ENCODE assay signal across 1 cellular context in the genomic region with DNA sequence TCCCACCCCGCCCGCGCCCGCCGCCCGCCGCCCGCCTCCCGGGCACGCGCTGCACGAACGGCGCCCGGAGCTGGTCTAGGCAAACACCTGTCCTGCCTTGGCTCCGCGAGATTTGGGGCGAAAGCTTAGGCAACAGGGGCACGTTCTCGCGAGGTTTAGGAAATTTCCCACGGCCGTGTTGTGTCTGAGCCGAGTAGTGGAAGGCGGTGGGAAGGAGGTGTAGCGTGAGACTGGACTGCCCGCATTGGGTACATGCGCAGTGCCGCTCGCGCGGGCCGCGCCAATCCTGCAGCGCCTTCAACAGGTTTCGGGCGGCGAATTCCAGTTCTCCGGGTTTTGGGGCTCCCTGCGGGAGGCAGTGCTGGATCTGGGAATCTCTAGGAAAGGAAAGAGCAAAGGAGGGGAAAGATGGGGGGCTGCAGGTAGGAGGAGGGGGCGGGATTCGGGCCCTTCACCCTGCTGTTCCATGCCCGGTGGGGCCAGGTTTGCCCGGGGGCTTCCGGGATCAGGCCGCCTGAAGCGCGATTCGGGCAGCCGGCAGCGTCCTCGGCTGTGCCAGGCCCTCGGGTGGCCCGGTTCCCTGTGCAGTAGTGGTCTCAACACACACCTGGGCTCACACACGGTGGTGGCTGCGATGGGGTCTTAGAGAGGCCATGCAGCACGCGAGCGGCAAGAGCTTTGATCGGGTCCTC.
TF ChIP-seq lines count a peak whose summit lies in the region.

No MANE protein-coding gene starts in this region.

TF ChIP-seq in HepG2, 621 proteins besides CTCF, POLR2A, EP300 and RAD21 (continued from another document and continues in another):
- TF ChIP-seq, protein P1, sequence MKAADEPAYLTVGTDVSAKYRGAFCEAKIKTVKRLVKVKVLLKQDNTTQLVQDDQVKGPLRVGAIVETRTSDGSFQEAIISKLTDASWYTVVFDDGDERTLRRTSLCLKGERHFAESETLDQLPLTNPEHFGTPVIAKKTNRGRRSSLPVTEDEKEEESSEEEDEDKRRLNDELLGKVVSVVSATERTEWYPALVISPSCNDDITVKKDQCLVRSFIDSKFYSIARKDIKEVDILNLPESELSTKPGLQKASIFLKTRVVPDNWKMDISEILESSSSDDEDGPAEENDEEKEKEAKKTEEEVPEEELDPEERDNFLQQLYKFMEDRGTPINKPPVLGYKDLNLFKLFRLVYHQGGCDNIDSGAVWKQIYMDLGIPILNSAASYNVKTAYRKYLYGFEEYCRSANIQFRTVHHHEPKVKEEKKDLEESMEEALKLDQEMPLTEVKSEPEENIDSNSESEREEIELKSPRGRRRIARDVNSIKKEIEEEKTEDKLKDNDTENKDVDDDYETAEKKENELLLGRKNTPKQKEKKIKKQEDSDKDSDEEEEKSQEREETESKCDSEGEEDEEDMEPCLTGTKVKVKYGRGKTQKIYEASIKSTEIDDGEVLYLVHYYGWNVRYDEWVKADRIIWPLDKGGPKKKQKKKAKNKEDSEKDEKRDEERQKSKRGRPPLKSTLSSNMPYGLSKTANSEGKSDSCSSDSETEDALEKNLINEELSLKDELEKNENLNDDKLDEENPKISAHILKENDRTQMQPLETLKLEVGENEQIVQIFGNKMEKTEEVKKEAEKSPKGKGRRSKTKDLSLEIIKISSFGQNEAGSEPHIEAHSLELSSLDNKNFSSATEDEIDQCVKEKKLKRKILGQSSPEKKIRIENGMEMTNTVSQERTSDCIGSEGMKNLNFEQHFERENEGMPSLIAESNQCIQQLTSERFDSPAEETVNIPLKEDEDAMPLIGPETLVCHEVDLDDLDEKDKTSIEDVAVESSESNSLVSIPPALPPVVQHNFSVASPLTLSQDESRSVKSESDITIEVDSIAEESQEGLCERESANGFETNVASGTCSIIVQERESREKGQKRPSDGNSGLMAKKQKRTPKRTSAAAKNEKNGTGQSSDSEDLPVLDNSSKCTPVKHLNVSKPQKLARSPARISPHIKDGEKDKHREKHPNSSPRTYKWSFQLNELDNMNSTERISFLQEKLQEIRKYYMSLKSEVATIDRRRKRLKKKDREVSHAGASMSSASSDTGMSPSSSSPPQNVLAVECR (CRISPR knock-in tag; IDR thresholded peaks at IDR 0.05; ENCODE audit: borderline replicate concordance) = peak; percentile 63; the same call in 1 of the 2 replicates
- TF ChIP-seq ZNF776 (CRISPR knock-in tag; IDR thresholded peaks at IDR 0.05) (peak; percentile 62), KAT7 (CRISPR knock-in tag; IDR thresholded peaks at IDR 0.05; ENCODE audit: borderline replicate concordance) (no peak), HNRNPH1 (optimal IDR thresholded peaks at IDR 0.05; ENCODE audit: low read depth, low read length) (no peak), MXI1 (IDR thresholded peaks at IDR 0.05; ENCODE audit: borderline replicate concordance, low read depth, low read length) (peak; percentile 84), HDAC6 (IDR thresholded peaks at IDR 0.05; ENCODE audit: low read depth, low read length) (no peak), POLR2G (IDR thresholded peaks at IDR 0.05; ENCODE audit: low read depth, low read length) (peak; percentile 49; the same call in 1 of the 2 replicates), SOX5 (CRISPR knock-in tag; IDR thresholded peaks at IDR 0.05; ENCODE audit: borderline replicate concordance) (0 out of 2 replicates have a peak, but pooled peaks have one; percentile 22), HDAC2 (CRISPR knock-in tag; IDR thresholded peaks at IDR 0.05) (peak; percentile 50), CEBPG (CRISPR knock-in tag; IDR thresholded peaks at IDR 0.05) (peak; percentile 90), ZNF256 (CRISPR knock-in tag; conservative IDR thresholded peaks at IDR 0.05) (no peak), JUND (CRISPR knock-in tag; IDR thresholded peaks at IDR 0.05) (no peak), ZNF563 (CRISPR knock-in tag; IDR thresholded peaks at IDR 0.05) (0 out of 2 replicates have a peak, but pooled peaks have one; percentile 36), SNAI1 (CRISPR knock-in tag; IDR thresholded peaks at IDR 0.05; ENCODE audit: borderline replicate concordance) (no peak), HNRNPUL1 (IDR thresholded peaks at IDR 0.05; ENCODE audit: low read depth, low read length) (no peak), PHF5A (CRISPR knock-in tag; IDR thresholded peaks at IDR 0.05; ENCODE audit: low read depth, unreplicated experiment) (no peak), ZNF660 (CRISPR knock-in tag; IDR thresholded peaks at IDR 0.05; ENCODE audit: borderline replicate concordance, low read depth) (no peak), EHMT2 (IDR thresholded peaks at IDR 0.05; ENCODE audit: borderline replicate concordance, low read depth, low read length) (no peak), KMT2B (CRISPR knock-in tag; IDR thresholded peaks at IDR 0.05) (no peak), TMF1 (CRISPR knock-in tag; IDR thresholded peaks at IDR 0.05; ENCODE audit: low read depth) (0 out of 2 replicates have a peak, but pooled peaks have one; percentile 3), ZFP90 (CRISPR knock-in tag; IDR thresholded peaks at IDR 0.05; ENCODE audit: borderline replicate concordance) (no peak), ZNF713 (CRISPR knock-in tag; IDR thresholded peaks at IDR 0.05) (no peak), ZIK1 (CRISPR knock-in tag; IDR thresholded peaks at IDR 0.05; ENCODE audit: borderline replicate concordance, low read depth) (peak; percentile 44; the same call in 1 of the 2 replicates), STAT5B (CRISPR knock-in tag; IDR thresholded peaks at IDR 0.05) (no peak), ZNF550 (CRISPR knock-in tag; IDR thresholded peaks at IDR 0.05; ENCODE audit: borderline replicate concordance) (no peak), ZNF101 (CRISPR knock-in tag; IDR thresholded peaks at IDR 0.05; ENCODE audit: borderline replicate concordance, low read depth) (no peak), MZF1 (CRISPR knock-in tag; IDR thresholded peaks at IDR 0.05; ENCODE audit: borderline replicate concordance) (no peak), NFIC (IDR thresholded peaks at IDR 0.05; ENCODE audit: low read length) (no peak), BORCS8-MEF2B (CRISPR knock-in tag; IDR thresholded peaks at IDR 0.05) (no peak)
- TF ChIP-seq, protein P2, sequence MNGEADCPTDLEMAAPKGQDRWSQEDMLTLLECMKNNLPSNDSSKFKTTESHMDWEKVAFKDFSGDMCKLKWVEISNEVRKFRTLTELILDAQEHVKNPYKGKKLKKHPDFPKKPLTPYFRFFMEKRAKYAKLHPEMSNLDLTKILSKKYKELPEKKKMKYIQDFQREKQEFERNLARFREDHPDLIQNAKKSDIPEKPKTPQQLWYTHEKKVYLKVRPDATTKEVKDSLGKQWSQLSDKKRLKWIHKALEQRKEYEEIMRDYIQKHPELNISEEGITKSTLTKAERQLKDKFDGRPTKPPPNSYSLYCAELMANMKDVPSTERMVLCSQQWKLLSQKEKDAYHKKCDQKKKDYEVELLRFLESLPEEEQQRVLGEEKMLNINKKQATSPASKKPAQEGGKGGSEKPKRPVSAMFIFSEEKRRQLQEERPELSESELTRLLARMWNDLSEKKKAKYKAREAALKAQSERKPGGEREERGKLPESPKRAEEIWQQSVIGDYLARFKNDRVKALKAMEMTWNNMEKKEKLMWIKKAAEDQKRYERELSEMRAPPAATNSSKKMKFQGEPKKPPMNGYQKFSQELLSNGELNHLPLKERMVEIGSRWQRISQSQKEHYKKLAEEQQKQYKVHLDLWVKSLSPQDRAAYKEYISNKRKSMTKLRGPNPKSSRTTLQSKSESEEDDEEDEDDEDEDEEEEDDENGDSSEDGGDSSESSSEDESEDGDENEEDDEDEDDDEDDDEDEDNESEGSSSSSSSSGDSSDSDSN (CRISPR knock-in tag; IDR thresholded peaks at IDR 0.05) = no peak; the same call in 1 of the 2 replicates
- TF ChIP-seq, protein P3, sequence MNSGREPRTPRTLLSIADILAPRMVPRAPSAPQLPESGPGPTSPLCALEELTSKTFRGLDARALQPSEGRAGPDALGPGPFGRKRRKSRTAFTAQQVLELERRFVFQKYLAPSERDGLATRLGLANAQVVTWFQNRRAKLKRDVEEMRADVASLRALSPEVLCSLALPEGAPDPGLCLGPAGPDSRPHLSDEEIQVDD (CRISPR knock-in tag; IDR thresholded peaks at IDR 0.05; ENCODE audit: borderline replicate concordance) = peak; percentile 11; the same call in 1 of the 2 replicates
- TF ChIP-seq, protein P4, sequence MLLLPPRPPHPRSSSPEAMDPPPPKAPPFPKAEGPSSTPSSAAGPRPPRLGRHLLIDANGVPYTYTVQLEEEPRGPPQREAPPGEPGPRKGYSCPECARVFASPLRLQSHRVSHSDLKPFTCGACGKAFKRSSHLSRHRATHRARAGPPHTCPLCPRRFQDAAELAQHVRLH (CRISPR knock-in tag; IDR thresholded peaks at IDR 0.05; ENCODE audit: borderline replicate concordance, low read depth) = 0 out of 2 replicates have a peak, but pooled peaks have one; percentile 17
- TF ChIP-seq, protein P5, sequence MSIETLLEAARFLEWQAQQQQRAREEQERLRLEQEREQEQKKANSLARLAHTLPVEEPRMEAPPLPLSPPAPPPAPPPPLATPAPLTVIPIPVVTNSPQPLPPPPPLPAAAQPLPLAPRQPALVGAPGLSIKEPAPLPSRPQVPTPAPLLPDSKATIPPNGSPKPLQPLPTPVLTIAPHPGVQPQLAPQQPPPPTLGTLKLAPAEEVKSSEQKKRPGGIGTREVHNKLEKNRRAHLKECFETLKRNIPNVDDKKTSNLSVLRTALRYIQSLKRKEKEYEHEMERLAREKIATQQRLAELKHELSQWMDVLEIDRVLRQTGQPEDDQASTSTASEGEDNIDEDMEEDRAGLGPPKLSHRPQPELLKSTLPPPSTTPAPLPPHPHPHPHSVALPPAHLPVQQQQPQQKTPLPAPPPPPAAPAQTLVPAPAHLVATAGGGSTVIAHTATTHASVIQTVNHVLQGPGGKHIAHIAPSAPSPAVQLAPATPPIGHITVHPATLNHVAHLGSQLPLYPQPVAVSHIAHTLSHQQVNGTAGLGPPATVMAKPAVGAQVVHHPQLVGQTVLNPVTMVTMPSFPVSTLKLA (IDR thresholded peaks at IDR 0.05) = no peak
- TF ChIP-seq, protein P6, sequence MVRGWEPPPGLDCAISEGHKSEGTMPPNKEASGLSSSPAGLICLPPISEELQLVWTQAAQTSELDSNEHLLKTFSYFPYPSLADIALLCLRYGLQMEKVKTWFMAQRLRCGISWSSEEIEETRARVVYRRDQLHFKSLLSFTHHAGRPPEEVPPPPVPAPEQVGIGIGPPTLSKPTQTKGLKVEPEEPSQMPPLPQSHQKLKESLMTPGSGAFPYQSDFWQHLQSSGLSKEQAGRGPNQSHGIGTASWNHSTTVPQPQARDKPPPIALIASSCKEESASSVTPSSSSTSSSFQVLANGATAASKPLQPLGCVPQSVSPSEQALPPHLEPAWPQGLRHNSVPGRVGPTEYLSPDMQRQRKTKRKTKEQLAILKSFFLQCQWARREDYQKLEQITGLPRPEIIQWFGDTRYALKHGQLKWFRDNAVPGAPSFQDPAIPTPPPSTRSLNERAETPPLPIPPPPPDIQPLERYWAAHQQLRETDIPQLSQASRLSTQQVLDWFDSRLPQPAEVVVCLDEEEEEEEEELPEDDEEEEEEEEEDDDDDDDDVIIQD (CRISPR knock-in tag; IDR thresholded peaks at IDR 0.05; ENCODE audit: low read depth) = no peak
- TF ChIP-seq, protein P7, sequence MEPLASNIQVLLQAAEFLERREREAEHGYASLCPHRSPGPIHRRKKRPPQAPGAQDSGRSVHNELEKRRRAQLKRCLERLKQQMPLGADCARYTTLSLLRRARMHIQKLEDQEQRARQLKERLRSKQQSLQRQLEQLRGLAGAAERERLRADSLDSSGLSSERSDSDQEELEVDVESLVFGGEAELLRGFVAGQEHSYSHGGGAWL (CRISPR knock-in tag; IDR thresholded peaks at IDR 0.05) = no peak
- TF ChIP-seq, protein P8, sequence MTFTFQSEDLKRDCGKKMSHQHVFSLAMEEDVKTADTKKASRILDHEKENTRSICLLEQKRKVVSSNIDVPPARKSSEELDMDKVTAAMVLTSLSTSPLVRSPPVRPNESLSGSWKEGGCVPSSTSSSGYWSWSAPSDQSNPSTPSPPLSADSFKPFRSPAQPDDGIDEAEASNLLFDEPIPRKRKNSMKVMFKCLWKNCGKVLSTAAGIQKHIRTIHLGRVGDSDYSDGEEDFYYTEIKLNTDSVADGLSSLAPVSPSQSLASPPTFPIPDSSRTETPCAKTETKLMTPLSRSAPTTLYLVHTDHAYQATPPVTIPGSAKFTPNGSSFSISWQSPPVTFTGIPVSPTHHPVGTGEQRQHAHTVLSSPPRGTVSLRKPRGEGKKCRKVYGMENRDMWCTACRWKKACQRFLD (CRISPR knock-in tag; IDR thresholded peaks at IDR 0.05; ENCODE audit: borderline replicate concordance) = no peak
- TF ChIP-seq, protein P9, sequence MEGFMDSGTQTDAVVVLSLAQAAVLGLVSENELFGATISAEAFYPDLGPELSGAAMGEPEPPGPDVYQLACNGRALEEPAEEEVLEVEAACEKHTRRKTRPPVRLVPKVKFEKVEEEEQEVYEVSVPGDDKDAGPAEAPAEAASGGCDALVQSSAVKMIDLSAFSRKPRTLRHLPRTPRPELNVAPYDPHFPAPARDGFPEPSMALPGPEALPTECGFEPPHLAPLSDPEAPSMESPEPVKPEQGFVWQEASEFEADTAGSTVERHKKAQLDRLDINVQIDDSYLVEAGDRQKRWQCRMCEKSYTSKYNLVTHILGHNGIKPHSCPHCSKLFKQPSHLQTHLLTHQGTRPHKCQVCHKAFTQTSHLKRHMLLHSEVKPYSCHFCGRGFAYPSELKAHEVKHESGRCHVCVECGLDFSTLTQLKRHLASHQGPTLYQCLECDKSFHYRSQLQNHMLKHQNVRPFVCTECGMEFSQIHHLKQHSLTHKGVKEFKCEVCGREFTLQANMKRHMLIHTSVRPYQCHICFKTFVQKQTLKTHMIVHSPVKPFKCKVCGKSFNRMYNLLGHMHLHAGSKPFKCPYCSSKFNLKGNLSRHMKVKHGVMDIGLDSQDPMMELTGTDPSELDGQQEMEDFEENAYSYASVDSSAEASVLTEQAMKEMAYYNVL (CRISPR knock-in tag; IDR thresholded peaks at IDR 0.05; ENCODE audit: borderline replicate concordance) = no peak
- TF ChIP-seq, protein P10, sequence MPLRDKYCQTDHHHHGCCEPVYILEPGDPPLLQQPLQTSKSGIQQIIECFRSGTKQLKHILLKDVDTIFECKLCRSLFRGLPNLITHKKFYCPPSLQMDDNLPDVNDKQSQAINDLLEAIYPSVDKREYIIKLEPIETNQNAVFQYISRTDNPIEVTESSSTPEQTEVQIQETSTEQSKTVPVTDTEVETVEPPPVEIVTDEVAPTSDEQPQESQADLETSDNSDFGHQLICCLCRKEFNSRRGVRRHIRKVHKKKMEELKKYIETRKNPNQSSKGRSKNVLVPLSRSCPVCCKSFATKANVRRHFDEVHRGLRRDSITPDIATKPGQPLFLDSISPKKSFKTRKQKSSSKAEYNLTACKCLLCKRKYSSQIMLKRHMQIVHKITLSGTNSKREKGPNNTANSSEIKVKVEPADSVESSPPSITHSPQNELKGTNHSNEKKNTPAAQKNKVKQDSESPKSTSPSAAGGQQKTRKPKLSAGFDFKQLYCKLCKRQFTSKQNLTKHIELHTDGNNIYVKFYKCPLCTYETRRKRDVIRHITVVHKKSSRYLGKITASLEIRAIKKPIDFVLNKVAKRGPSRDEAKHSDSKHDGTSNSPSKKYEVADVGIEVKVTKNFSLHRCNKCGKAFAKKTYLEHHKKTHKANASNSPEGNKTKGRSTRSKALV (CRISPR knock-in tag; IDR thresholded peaks at IDR 0.05) = no peak
- TF ChIP-seq, protein P11, sequence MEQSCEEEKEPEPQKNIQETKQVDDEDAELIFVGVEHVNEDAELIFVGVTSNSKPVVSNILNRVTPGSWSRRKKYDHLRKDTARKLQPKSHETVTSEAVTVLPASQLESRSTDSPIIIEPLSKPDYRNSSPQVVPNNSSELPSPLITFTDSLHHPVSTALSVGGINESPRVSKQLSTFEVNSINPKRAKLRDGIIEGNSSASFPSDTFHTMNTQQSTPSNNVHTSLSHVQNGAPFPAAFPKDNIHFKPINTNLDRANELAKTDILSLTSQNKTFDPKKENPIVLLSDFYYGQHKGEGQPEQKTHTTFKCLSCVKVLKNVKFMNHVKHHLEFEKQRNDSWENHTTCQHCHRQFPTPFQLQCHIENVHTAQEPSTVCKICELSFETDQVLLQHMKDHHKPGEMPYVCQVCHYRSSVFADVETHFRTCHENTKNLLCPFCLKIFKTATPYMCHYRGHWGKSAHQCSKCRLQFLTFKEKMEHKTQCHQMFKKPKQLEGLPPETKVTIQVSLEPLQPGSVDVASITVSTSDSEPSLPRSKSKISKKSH (CRISPR knock-in tag; IDR thresholded peaks at IDR 0.05; ENCODE audit: borderline replicate concordance) = no peak
